Comparison of ENCODE assay signal across 8 cellular contexts in the genomic region with DNA sequence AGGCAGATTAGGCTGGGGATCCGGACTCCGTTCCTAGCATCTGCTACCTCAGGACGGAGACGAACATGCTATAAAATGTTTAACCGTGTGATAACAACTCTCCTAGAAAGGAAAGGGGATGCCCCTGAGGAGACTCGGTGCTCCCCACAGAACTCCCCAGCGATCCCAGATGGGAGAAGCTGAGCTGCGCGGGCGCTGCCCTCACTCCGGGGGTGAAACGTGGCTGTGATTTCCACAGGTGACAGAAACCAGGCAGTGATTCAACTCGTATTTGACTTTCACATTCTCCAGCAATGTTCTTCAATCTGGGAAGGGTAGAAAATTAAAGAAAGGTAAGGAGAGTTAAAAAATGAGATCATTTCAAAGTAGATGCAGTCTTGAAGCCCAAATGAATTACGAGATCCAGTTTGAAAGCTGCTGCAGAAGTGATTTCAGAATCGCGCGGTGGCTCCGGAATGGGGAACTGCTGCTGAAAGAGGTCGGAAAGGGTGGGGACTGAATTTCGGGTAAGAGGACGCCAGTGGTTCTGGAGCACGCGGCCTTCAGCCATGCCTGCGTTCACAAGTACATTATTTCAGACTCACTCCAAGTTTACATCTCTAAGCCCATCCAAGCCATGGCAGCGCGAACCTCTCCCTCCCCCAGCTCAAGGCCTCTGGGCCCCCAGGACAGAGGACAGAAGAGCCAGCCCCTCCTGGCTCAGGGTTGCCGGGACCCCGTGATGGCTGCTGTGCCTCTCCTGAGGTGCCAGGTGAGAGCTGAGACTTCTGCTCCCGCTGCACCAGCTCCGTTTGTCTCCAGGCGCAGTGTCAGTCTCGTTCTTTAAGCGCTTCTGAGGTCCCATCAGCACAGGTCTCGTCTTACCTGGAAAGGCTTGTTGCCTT. TPM values are rescaled to one million over a fixed set of nuclear protein-coding genes. Genes with fewer than 3 reads are reported as not detected.
DNase-seq lines count a peak whose midpoint lies in the region; TF ChIP-seq lines count a peak whose summit lies in the region.

No MANE protein-coding gene starts in this region.

- H3K4me1 Mint-ChIP-seq in endothelial cell (ENCODE audit: unreplicated experiment) (no peaks in the 10 kb centered on the region), nephron progenitor cell (no peaks in the 10 kb centered on the region)

- H3K27me3 Mint-ChIP-seq in endothelial cell (ENCODE audit: unreplicated experiment) (no peaks in the 10 kb centered on the region), nephron progenitor cell (ENCODE audit: low read depth, poor library complexity) (no peaks in the 10 kb centered on the region)

- TF ChIP-seq CTCF in endothelial cell (IDR thresholded peaks at IDR 0.05; ENCODE audit: unreplicated experiment) (no peak), nephron progenitor cell (IDR thresholded peaks at IDR 0.05) (no peak)

- H3K36me3 Mint-ChIP-seq in endothelial cell (ENCODE audit: low read depth, unreplicated experiment) (no peaks in the 10 kb centered on the region), nephron progenitor cell (ENCODE audit: low read depth) (peaks cover 21% of the 10 kb centered on the region)

- H3K27ac Mint-ChIP-seq in endothelial cell (ENCODE audit: unreplicated experiment) (no peak overlapping the region), nephron progenitor cell (peak overlapping the region; percentile 42)

- DNase-seq in NCI-H2171 treated with DMSO at 0.1 percent for 48 hours (lab: John Stamatoyannopoulos, UW), result peak; percentile 3
- DNase-seq in NCI-H2171 (lab: John Stamatoyannopoulos, UW), result no peak
- peak; percentile 60 to 66 for DNase-seq in NOMO-1 (lab: John Stamatoyannopoulos, UW; ENCODE audit: unreplicated experiment in 2 of 2)
- DNase-seq in endothelial cell (ENCODE audit: low spot score), result no peak
- no peak for DNase-seq in nephron progenitor cell
- no peak for DNase-seq in DMS79 (lab: John Stamatoyannopoulos, UW)
- no peak for DNase-seq in NCI-H748 (lab: John Stamatoyannopoulos, UW; ENCODE audit: unreplicated experiment)
- DNase-seq in NK-92 treated with Interleukin-12 subunit alpha and Interleukin-12 subunit beta, amount 100 ng/mL, for 24 hours (lab: John Stamatoyannopoulos, UW), result no peak

- no peaks in the 10 kb centered on the region for H3K9me3 Mint-ChIP-seq in endothelial cell (ENCODE audit: unreplicated experiment)
- no peaks in the 10 kb centered on the region for H3K9me3 Mint-ChIP-seq in nephron progenitor cell

- H3K4me3 Mint-ChIP-seq in endothelial cell (ENCODE audit: unreplicated experiment) (peak overlapping the region; percentile 92), nephron progenitor cell (peak overlapping the region; percentile 84)

RNA-seq across cellular contexts. Expression of a gene that starts 39.5 kb away (rescaled TPM):
- 23.7 TPM for total RNA-seq in endothelial cell (ENCODE audit: unreplicated experiment)

Comparison
In these comparisons a context has a peak if more than half of its experiments do, and no peak if none do; other contexts are left out.
1. DNase-seq: peak in NCI-H2171 treated with DMSO at 0.1 percent for 48 hours (single experiment) and NOMO-1 (2 of 2); none in NCI-H2171 (single experiment), endothelial cell (single experiment), nephron progenitor cell (single experiment), DMS79 (single experiment), NCI-H748 (single experiment) and NK-92 treated with Interleukin-12 subunit alpha and Interleukin-12 subunit beta, amount 100 ng/mL, for 24 hours (single experiment).